In genomic region chr16:87681990-87682570, GRCh38 we compare ENCODE assay signal across 9 cellular contexts.
A peak's percentile ranks its signal among the peaks of the same experiment; 100 is the strongest.
DNase-seq lines count a peak whose midpoint lies in the region; ATAC-seq, FAIRE-seq and TF ChIP-seq lines count a peak whose summit lies in the region.
"Had no signal": no experiment of that assay in that cellular context is flagged by ENCODE, and none has a peak within 500 bp of the region (broad histone marks: within the 10 kb centered on the region; RNA-seq: fewer than 3 reads in every experiment).

No MANE protein-coding gene starts in this region.

- no peak overlapping the region for H3K9ac ChIP-seq in astrocyte (ENCODE audit: low read length)

- no peaks in the 10 kb centered on the region for H3K36me3 Mint-ChIP-seq in astrocyte (ENCODE audit: low read depth, unreplicated experiment)
- H3K36me3 Mint-ChIP-seq in natural killer cell, result no peaks in the 10 kb centered on the region

- H3K4me2 ChIP-seq in astrocyte (ENCODE audit: low read length), result peak overlapping the region; percentile 52

- peak; percentile 18 to 74 (median 67) for ATAC-seq in natural killer cell
- no peak for ATAC-seq in GM19467 (IDR thresholded peaks at IDR 0.05; ENCODE audit: unreplicated experiment)
- no peak for ATAC-seq in GM21576 (IDR thresholded peaks at IDR 0.05; ENCODE audit: unreplicated experiment)
- ATAC-seq in HG03354 (IDR thresholded peaks at IDR 0.05; ENCODE audit: poor library complexity, severe bottlenecking, unreplicated experiment), result no peak
- ATAC-seq: right cardiac atrium had no signal

- H3K27me3 Mint-ChIP-seq in astrocyte (ENCODE audit: low read depth, unreplicated experiment) (peaks cover 9% of the 10 kb centered on the region), natural killer cell (ENCODE audit: low read depth in 2 of 2) (peaks cover 0 to 3% of the 10 kb centered on the region in 2 donors)

- no peaks in the 10 kb centered on the region for H4K20me1 ChIP-seq in astrocyte (ENCODE audit: insufficient read depth, low read length)

- intact Hi-C loops in natural killer cell (cut with micrococcal nuclease), result no loop called here

- H2AFZ ChIP-seq in astrocyte (ENCODE audit: low read depth, low read length), result no peak overlapping the region

- no peak for FAIRE-seq in astrocyte (lab: Jason Lieb, UNC)

- no peaks in the 10 kb centered on the region for H3K9me3 Mint-ChIP-seq in astrocyte (ENCODE audit: unreplicated experiment)
- no peaks in the 10 kb centered on the region for H3K9me3 Mint-ChIP-seq in natural killer cell

- H3K27me3 ChIP-seq in astrocyte (ENCODE audit: insufficient read depth, low read length), result peaks cover 8% of the 10 kb centered on the region
- H3K27me3 ChIP-seq: Peyer's patch had no signal

- no peak overlapping the region for H3K4me3 ChIP-seq in astrocyte (ENCODE audit: insufficient read depth, low read depth, low read length)
- H3K4me3 ChIP-seq: Peyer's patch had no signal

- peaks cover 9% of the 10 kb centered on the region for H3K4me1 ChIP-seq in astrocyte (ENCODE audit: insufficient read depth, low read length)
- H3K4me1 ChIP-seq: Peyer's patch had no signal

- no peak overlapping the region for H3K27ac ChIP-seq in astrocyte (ENCODE audit: low read depth, low read length)
- H3K27ac ChIP-seq: Peyer's patch had no signal

- TF ChIP-seq CTCF in astrocyte (IDR thresholded peaks at IDR 0.05; ENCODE audit: insufficient read depth, low read depth, low read length), result peak; percentile 27
- TF ChIP-seq CTCF in natural killer cell (IDR thresholded peaks at IDR 0.05), result peak; percentile 12

- DNase-seq in EL (peak; percentile 66), HuH-7 (ENCODE audit: low spot score) (peak; percentile 75), astrocyte (ENCODE audit: low read depth) (peak; percentile 55), natural killer cell (no peak)
- DNase-seq: Peyer's patch had no signal

- H3K27ac Mint-ChIP-seq in astrocyte (ENCODE audit: unreplicated experiment), result no peak overlapping the region
- H3K27ac Mint-ChIP-seq in natural killer cell, result no peak overlapping the region

- no peaks in the 10 kb centered on the region for H3K9me3 ChIP-seq in astrocyte (ENCODE audit: insufficient read depth, low read depth, low read length)
- H3K9me3 ChIP-seq: Peyer's patch had no signal

- H3K79me2 ChIP-seq in astrocyte (ENCODE audit: insufficient read depth, low read length), result no peaks in the 10 kb centered on the region

- H3K4me1 Mint-ChIP-seq in astrocyte (ENCODE audit: low read depth, unreplicated experiment) (peaks cover 3% of the 10 kb centered on the region), natural killer cell (peaks cover 5 to 12% of the 10 kb centered on the region in 2 donors)

- H3K4me3 Mint-ChIP-seq in astrocyte (ENCODE audit: unreplicated experiment), result no peak overlapping the region
- H3K4me3 Mint-ChIP-seq in natural killer cell, result no peak overlapping the region

- no peaks in the 10 kb centered on the region for H3K36me3 ChIP-seq in astrocyte (ENCODE audit: insufficient read depth, low read length)
- H3K36me3 ChIP-seq: Peyer's patch had no signal

Comparison
In these comparisons a context has a peak if more than half of its experiments do, and no peak if none do; other contexts are left out.
1. ATAC-seq: peak in natural killer cell (3 of 3); none in GM19467 (single experiment), GM21576 (single experiment) and HG03354 (single experiment).